7 cellular contexts compared by ENCODE assay signal in the genomic region with DNA sequence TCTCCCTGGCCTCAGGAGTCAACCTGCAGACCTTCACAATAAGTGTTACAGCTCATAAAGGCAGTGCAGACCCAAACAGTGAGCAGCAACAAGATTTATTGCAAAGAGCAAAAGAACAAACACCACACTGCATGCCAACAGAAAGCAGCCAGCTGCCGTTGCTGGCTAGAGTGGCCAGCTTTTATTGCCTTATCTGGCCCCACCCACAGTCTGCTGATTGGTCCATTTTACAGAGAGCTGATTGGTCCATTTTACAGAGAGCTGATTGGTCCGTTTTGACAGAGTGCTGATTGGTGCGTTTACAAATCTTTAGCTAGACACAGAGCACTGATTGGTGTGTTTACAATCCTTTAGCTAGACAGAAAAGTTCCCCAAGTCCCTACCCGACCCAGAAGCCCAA.
A peak's percentile ranks its signal among the peaks of the same experiment; 100 is the strongest.
DNase-seq lines count a peak whose midpoint lies in the region; ATAC-seq, FAIRE-seq and TF ChIP-seq lines count a peak whose summit lies in the region.
"Not testable (repeated sequence)": the region's sequence is repeated elsewhere in the genome, so short reads cannot be mapped to it uniquely, and the experiment has no call there.

No MANE protein-coding gene starts in this region.

- not testable (repeated sequence) for H3K4me1 Mint-ChIP-seq in WTC11

- not testable (repeated sequence) for H3K9me3 ChIP-seq in K562 (replicated peaks; ENCODE audit: control insufficient read depth, insufficient read depth, low read depth, low read length); HepG2 (ENCODE audit: low read length); testis

- intact Hi-C loops in K562 (cut with micrococcal nuclease); HepG2 (cut with micrococcal nuclease; ENCODE audit: unreplicated experiment); testis (cut with DNase I; ENCODE audit: low total_unique reads): not testable (repeated sequence)

- not testable (repeated sequence) for H3K4me3 ChIP-seq in K562; HepG2 (replicated peaks in 1 of 3; ENCODE audit: insufficient read depth in 1 of 3, low read depth in 2 of 3, low read length in 3 of 3)
- peak overlapping the region in 1 of 2 donors; percentile 29 for H3K4me3 ChIP-seq in testis

- not testable (repeated sequence) for H4K20me1 ChIP-seq in K562 (replicated peaks; ENCODE audit: control insufficient read depth, insufficient read depth, low read length); HepG2 (ENCODE audit: insufficient read depth, low read length)

- H3K4me2 ChIP-seq in K562 (ENCODE audit: insufficient read depth, low read length); HepG2 (ENCODE audit: low read depth, low read length): not testable (repeated sequence)

- not testable (repeated sequence) for H3K36me3 Mint-ChIP-seq in WTC11

- WGBS in K562 (ENCODE audit: insufficient coverage, low coverage, missing lambda C conversion rate), result 38% methylated on average over 2 of the region's 4 CpGs
- 8% methylated on average over 4 of the region's 4 CpGs for WGBS in HepG2 (ENCODE audit: low lambda C conversion rate)
- WGBS in testis, 2 donors, result 44 to 59% methylated on average over 4 of the region's 4 CpGs

- H2AFZ ChIP-seq in K562 (ENCODE audit: low read depth, low read length); HepG2 (ENCODE audit: low read length): not testable (repeated sequence)

- CTCF ChIA-PET in WTC11 (lab: Charles Lee); K562 (lab: Yijun Ruan, JAX; ENCODE audit: low intra/inter-chr PET ratio); HepG2 (lab: Yijun Ruan, JAX; ENCODE audit: low intra/inter-chr PET ratio, low total read pairs): not testable (repeated sequence)

- not testable (repeated sequence) for TF ChIP-seq POLR2A in K562 (conservative IDR thresholded peaks at IDR 0.05); HepG2 (IDR thresholded peaks at IDR 0.05; ENCODE audit: insufficient read depth in 1 of 2, low read depth in 2 of 2, low read length in 2 of 2); testis (IDR thresholded peaks at IDR 0.05)

- TF ChIP-seq CTCF in WTC11 (IDR thresholded peaks at IDR 0.05); K562 (IDR thresholded peaks at IDR 0.05 in 2 of 3, conservative IDR thresholded peaks at IDR 0.05 in 1 of 3; ENCODE audit: insufficient read depth in 2 of 3, low read depth in 1 of 3, low read length in 3 of 3); HepG2 (CRISPR knock-in tag; IDR thresholded peaks at IDR 0.05); testis (IDR thresholded peaks at IDR 0.05): not testable (repeated sequence)

- not testable (repeated sequence) for H3K27me3 ChIP-seq in K562 (ENCODE audit: control insufficient read depth in 2 of 2, insufficient read depth in 2 of 2, low read length in 2 of 2); HepG2 (ENCODE audit: control insufficient read depth in 1 of 2, insufficient read depth in 2 of 2, low read length in 2 of 2); testis

- H3K27me3 Mint-ChIP-seq in WTC11 (ENCODE audit: low read depth), result not testable (repeated sequence)

- not testable (repeated sequence) for TF ChIP-seq EP300 in K562 (IDR thresholded peaks at IDR 0.05; ENCODE audit: low read length); HepG2 (IDR thresholded peaks at IDR 0.05; ENCODE audit: low read depth in 2 of 2, low read length in 2 of 2); HepG2 (CRISPR knock-in tag; IDR thresholded peaks at IDR 0.05; ENCODE audit: borderline replicate concordance)

- ATAC-seq in WTC11, K562, HepG2: not testable (repeated sequence)

- DNase-seq in DMS53 (lab: John Stamatoyannopoulos, UW), result peak; percentile 0
- DNase-seq in NAMALWA (ENCODE audit: low spot score), result peak; percentile 37
- DNase-seq in OCI-M1 (lab: John Stamatoyannopoulos, UW), result peak; percentile 6
- DNase-seq in WTC11 (ENCODE audit: low spot score); K562 (ENCODE audit: extremely low read depth in 1 of 4, low spot score in 3 of 4); HepG2 (ENCODE audit: low spot score): not testable (repeated sequence)
- DNase-seq in testis, result peak; percentile 62

- H3K27ac ChIP-seq in K562 (ENCODE audit: extremely low read depth, low read depth, low read length); HepG2 (ENCODE audit: extremely low read length, insufficient read depth, low read length); testis: not testable (repeated sequence)

- POLR2A ChIA-PET in WTC11 (lab: Charles Lee); K562 (lab: Yijun Ruan, JAX); HepG2 (lab: Yijun Ruan, JAX): not testable (repeated sequence)

- BruUV-seq in K562 (replicated peaks; lab: Mats Ljungman, UMichigan); HepG2 (replicated peaks; lab: Mats Ljungman, UMichigan): not testable (repeated sequence)

- FAIRE-seq in K562 (lab: Jason Lieb, UNC); HepG2 (lab: Jason Lieb, UNC): not testable (repeated sequence)

- not testable (repeated sequence) for H3K36me3 ChIP-seq in K562 (ENCODE audit: control insufficient read depth, insufficient read depth, low read length); HepG2 (replicated peaks in 1 of 2; ENCODE audit: control insufficient read depth in 1 of 2, insufficient read depth in 2 of 2, low read length in 2 of 2); testis (ENCODE audit: low read depth, missing control alignments)

- H3K9me1 ChIP-seq in K562 (ENCODE audit: control insufficient read depth, insufficient read depth, low read length), result not testable (repeated sequence)

- TF ChIP-seq RAD21 in K562 (CRISPR knock-in tag; conservative IDR thresholded peaks at IDR 0.05 in 1 of 2, IDR thresholded peaks at IDR 0.05 in 1 of 2); HepG2 (CRISPR knock-in tag; IDR thresholded peaks at IDR 0.05): not testable (repeated sequence)

- not testable (repeated sequence) for H3K79me2 ChIP-seq in K562 (ENCODE audit: control insufficient read depth, insufficient read depth, low read length); HepG2 (ENCODE audit: insufficient read depth, low read length)

- not testable (repeated sequence) for H3K4me1 ChIP-seq in K562 (replicated peaks in 1 of 2; ENCODE audit: control insufficient read depth in 2 of 2, insufficient read depth in 2 of 2, low read length in 2 of 2); HepG2 (ENCODE audit: insufficient read depth, low read length); testis

- not testable (repeated sequence) for H3K4me3 Mint-ChIP-seq in WTC11

- not testable (repeated sequence) for H3K27ac Mint-ChIP-seq in WTC11

- in situ Hi-C loops in K562 (cut with MboI); HepG2 (cut with HindIII; ENCODE audit: extremely low pct_ligation_motif_present, low pct_unique_long_range_greater_than_20kb): not testable (repeated sequence)

- not testable (repeated sequence) for H3K9ac ChIP-seq in K562 (ENCODE audit: insufficient read depth in 1 of 2, low read depth in 2 of 2, low read length in 2 of 2); HepG2 (ENCODE audit: insufficient read depth, low read depth, low read length)

- not testable (repeated sequence) for H3K9me3 Mint-ChIP-seq in WTC11

TF ChIP-seq in WTC11, 78 proteins besides CTCF, POLR2A, EP300 and RAD21:
- peak; percentile 47; the same call in 1 of the 2 replicates for TF ChIP-seq NFYB (CRISPR knock-in tag; conservative IDR thresholded peaks at IDR 0.05; ENCODE audit: low read depth)

TF ChIP-seq in K562, 482 proteins besides CTCF, POLR2A, EP300 and RAD21:
- peak; percentile 52 for TF ChIP-seq NFYB (IDR thresholded peaks at IDR 0.05; ENCODE audit: extremely low read depth, insufficient read length)

TF ChIP-seq in HepG2, 621 proteins besides CTCF, POLR2A, EP300 and RAD21:
- peak; percentile 26; the same call in 1 of the 2 replicates for TF ChIP-seq NFYB (CRISPR knock-in tag; IDR thresholded peaks at IDR 0.05)
